In the genomic region with DNA sequence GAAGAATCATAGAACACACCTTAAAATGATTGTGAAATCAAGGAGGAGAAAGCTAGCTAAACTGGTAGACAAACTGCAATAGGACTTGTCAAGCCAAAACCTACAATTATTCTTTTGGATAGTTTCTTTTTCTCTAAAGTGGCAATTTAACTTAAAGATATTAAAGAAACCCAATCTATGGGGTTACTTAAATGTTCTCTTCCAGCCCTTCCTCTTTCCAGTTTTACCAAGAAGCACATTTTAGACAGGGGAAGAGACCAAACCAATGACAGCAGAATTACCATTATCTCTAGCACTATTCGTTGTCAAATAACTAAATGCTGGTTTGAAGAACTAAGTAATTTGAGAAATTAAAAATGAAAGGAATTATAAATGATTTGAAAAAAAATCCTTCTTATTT, we compare ENCODE assay signal across 9 cellular contexts. TPM values are rescaled to one million over a fixed set of nuclear protein-coding genes. Genes with fewer than 3 reads are reported as not detected.
DNase-seq lines count a peak whose midpoint lies in the region; ATAC-seq and TF ChIP-seq lines count a peak whose summit lies in the region.
"Had no signal": no experiment of that assay in that cellular context is flagged by ENCODE, and none has a peak within 500 bp of the region (broad histone marks: within the 10 kb centered on the region; RNA-seq: fewer than 3 reads in every experiment).

No MANE protein-coding gene starts in this region.

- peak overlapping the region; percentile 99 for H3K27ac Mint-ChIP-seq in activated T-cell treated with anti-CD3 and anti-CD28 coated beads, Interleukin-2, amount 50 U/mL, for 24 hours
- peak overlapping the region; percentile 89 for H3K27ac Mint-ChIP-seq in activated T-helper 1 cell treated with anti-CD3 and anti-CD28 coated beads, Interleukin-12 subunit alpha, Interleukin-12 subunit beta, Interleukin-2, Interleukin-4 antibody, amounts not matched to agents 30 ng/mL and 10 ng/mL and 1 ng/mL, durations not matched to agents 14 hours and 24 hours and 36 hours

- no peak for ATAC-seq in GM18907 (IDR thresholded peaks at IDR 0.05; ENCODE audit: unreplicated experiment)

- peaks cover 48% of the 10 kb centered on the region for H3K4me1 Mint-ChIP-seq in activated T-cell treated with anti-CD3 and anti-CD28 coated beads, Interleukin-2, amount 50 U/mL, for 24 hours (ENCODE audit: low read depth)
- peaks cover 46% of the 10 kb centered on the region for H3K4me1 Mint-ChIP-seq in activated T-helper 1 cell treated with anti-CD3 and anti-CD28 coated beads, Interleukin-12 subunit alpha, Interleukin-12 subunit beta, Interleukin-2, Interleukin-4 antibody, amounts not matched to agents 30 ng/mL and 10 ng/mL and 1 ng/mL, durations not matched to agents 14 hours and 24 hours and 36 hours (ENCODE audit: low read depth)

- H3K4me3 ChIP-seq in tibial artery: peak overlapping the region; percentile 80 to 93

- peaks cover 42% of the 10 kb centered on the region for H3K36me3 Mint-ChIP-seq in activated T-cell treated with anti-CD3 and anti-CD28 coated beads, Interleukin-2, amount 50 U/mL, for 24 hours (ENCODE audit: low read depth)
- peaks cover 5% of the 10 kb centered on the region for H3K36me3 Mint-ChIP-seq in activated T-helper 1 cell treated with anti-CD3 and anti-CD28 coated beads, Interleukin-12 subunit alpha, Interleukin-12 subunit beta, Interleukin-2, Interleukin-4 antibody, amounts not matched to agents 30 ng/mL and 10 ng/mL and 1 ng/mL, durations not matched to agents 14 hours and 24 hours and 36 hours (ENCODE audit: low read depth)

- H3K27me3 Mint-ChIP-seq in activated T-cell treated with anti-CD3 and anti-CD28 coated beads, Interleukin-2, amount 50 U/mL, for 24 hours: no peaks in the 10 kb centered on the region
- no peaks in the 10 kb centered on the region for H3K27me3 Mint-ChIP-seq in activated T-helper 1 cell treated with anti-CD3 and anti-CD28 coated beads, Interleukin-12 subunit alpha, Interleukin-12 subunit beta, Interleukin-2, Interleukin-4 antibody, amounts not matched to agents 30 ng/mL and 10 ng/mL and 1 ng/mL, durations not matched to agents 14 hours and 24 hours and 36 hours (ENCODE audit: insufficient read depth)

- no peaks in the 10 kb centered on the region for H3K9me3 ChIP-seq in tibial artery

- no peaks in the 10 kb centered on the region for H3K9me3 Mint-ChIP-seq in activated T-cell treated with anti-CD3 and anti-CD28 coated beads, Interleukin-2, amount 50 U/mL, for 24 hours
- H3K9me3 Mint-ChIP-seq in activated T-helper 1 cell treated with anti-CD3 and anti-CD28 coated beads, Interleukin-12 subunit alpha, Interleukin-12 subunit beta, Interleukin-2, Interleukin-4 antibody, amounts not matched to agents 30 ng/mL and 10 ng/mL and 1 ng/mL, durations not matched to agents 14 hours and 24 hours and 36 hours: no peaks in the 10 kb centered on the region

- H3K27me3 ChIP-seq in layer of hippocampus (ENCODE audit: control insufficient read depth, insufficient read depth, low read length) (no peaks in the 10 kb centered on the region), tibial artery (no peaks in the 10 kb centered on the region)

- H3K27ac ChIP-seq in layer of hippocampus (ENCODE audit: low read depth, low read length) (peak overlapping the region; percentile 85), tibial artery (peak overlapping the region; percentile 100)
- H3K27ac ChIP-seq: foreskin keratinocyte had no signal

- no peak for TF ChIP-seq CTCF in tibial artery (IDR thresholded peaks at IDR 0.05)

- intact Hi-C loops in activated T-helper 1 cell treated with anti-CD3 and anti-CD28 coated beads, Interleukin-12 subunit alpha, Interleukin-12 subunit beta, Interleukin-2, Interleukin-4 antibody, amounts not matched to agents 30 ng/mL and 10 ng/mL and 1 ng/mL, durations not matched to agents 14 hours and 24 hours and 36 hours (cut with micrococcal nuclease): loop anchor here (5.0 to 10.0 kb wide), 4 partner anchors 483 to 1853 kb away; partner anchors contain the start of genes ATP23, EEF1AKMT3 and METTL1
- intact Hi-C loops in tibial artery (cut with DNase I; ENCODE audit: low total_unique reads): loop anchor here (10.0 kb wide), 1 partner anchor 210 kb away; no protein-coding TSS in a partner anchor

- H3K4me3 Mint-ChIP-seq in activated T-cell treated with anti-CD3 and anti-CD28 coated beads, Interleukin-2, amount 50 U/mL, for 24 hours: peak overlapping the region; percentile 86
- peak overlapping the region; percentile 96 for H3K4me3 Mint-ChIP-seq in activated T-helper 1 cell treated with anti-CD3 and anti-CD28 coated beads, Interleukin-12 subunit alpha, Interleukin-12 subunit beta, Interleukin-2, Interleukin-4 antibody, amounts not matched to agents 30 ng/mL and 10 ng/mL and 1 ng/mL, durations not matched to agents 14 hours and 24 hours and 36 hours

- DNase-seq in activated T-cell treated with anti-CD3 and anti-CD28 coated beads, Interleukin-2, amount 50 U/mL, for 24 hours: no peak
- no peak for DNase-seq in activated T-cell treated with anti-CD3 and anti-CD28 coated beads, Interleukin-2, amount 50 U/mL, for 1 hour
- DNase-seq in activated T-helper 1 cell treated with anti-CD3 and anti-CD28 coated beads, Interleukin-12 subunit alpha, Interleukin-12 subunit beta, Interleukin-2, Interleukin-4 antibody, amounts not matched to agents 30 ng/mL and 10 ng/mL and 1 ng/mL, durations not matched to agents 14 hours and 24 hours and 36 hours (ENCODE audit: low spot score): no peak
- DNase-seq in tibial artery: no peak
- DNase-seq in activated gamma-delta T cell (lab: John Stamatoyannopoulos, UW): no peak
- no peak for DNase-seq in GM03348 (ENCODE audit: low spot score)

- H3K4me1 ChIP-seq in tibial artery: peaks cover 0 to 30% (median 15%) of the 10 kb centered on the region in 4 donors

- H3K36me3 ChIP-seq in tibial artery: no peaks in the 10 kb centered on the region

RNA-seq across cellular contexts. Expression of gene SLC16A7, which starts 0.7 kb away (rescaled TPM):
- 38.7 and 40.0 TPM in 2 replicates for total RNA-seq in activated T-helper 1 cell treated with anti-CD3 and anti-CD28 coated beads, Interleukin-12 subunit alpha, Interleukin-12 subunit beta, Interleukin-2, Interleukin-4 antibody, amounts not matched to agents 30 ng/mL and 10 ng/mL and 1 ng/mL, durations not matched to agents 14 hours and 24 hours and 36 hours
